27 cellular contexts compared by ENCODE assay signal in the genomic region with DNA sequence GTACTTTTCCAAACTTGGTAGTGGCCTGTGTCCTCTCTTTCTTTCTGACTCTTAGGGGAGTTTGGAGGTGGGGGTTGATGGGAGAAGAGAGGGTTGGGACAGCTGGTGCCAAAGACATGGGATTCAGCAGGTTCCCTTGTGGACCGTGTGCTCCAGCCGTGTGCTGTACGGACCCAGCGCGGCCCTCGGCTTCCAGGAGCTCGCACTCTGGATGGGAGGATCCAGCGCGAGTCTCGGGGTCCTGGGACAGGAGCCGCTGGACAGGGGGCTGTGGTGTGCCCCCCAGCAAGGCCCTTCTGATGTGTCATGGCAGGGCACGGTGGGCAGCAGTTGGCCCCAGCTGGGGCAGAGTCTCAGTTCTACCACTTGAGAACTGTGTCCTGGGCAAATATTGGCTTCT. TPM values are rescaled to one million over a fixed set of nuclear protein-coding genes. Genes with fewer than 3 reads are reported as not detected.
"Had no signal": no experiment of that assay in that cellular context is flagged by ENCODE, and none has a peak within 500 bp of the region (broad histone marks: within the 10 kb centered on the region; RNA-seq: fewer than 3 reads in every experiment).

No MANE protein-coding gene starts in this region.

- H3K36me3 ChIP-seq: cardiac muscle cell, colonic mucosa, neutrophil, thoracic aorta, vagina had no signal

- H3K9me3 ChIP-seq: colonic mucosa, heart left ventricle, lower lobe of right lung, neutrophil, thoracic aorta, upper lobe of left lung, vagina had no signal

- H2AFZ ChIP-seq: parathyroid adenoma had no signal

- H3K27me3 Mint-ChIP-seq: activated naive CD8-positive, alpha-beta T cell; brain had no signal

- H3K9me3 Mint-ChIP-seq: brain; natural killer cell treated with Interleukin-12 subunit alpha and Interleukin-12 subunit beta and Interleukin-15 and Interleukin-18, amount 100 ng/mL, for 72 hours; stimulated activated naive CD8-positive, alpha-beta T cell treated with anti-CD3 and anti-CD28 coated beads, Interleukin-15, Interleukin-2, amounts not matched to agents 100 ng/mL and 50 ng/mL, for 24 hours had no signal

- DNase-seq: activated CD4-positive, alpha-beta T cell treated with anti-CD3 and anti-CD28 coated beads for 4 hours; activated CD4-positive, alpha-beta T cell treated with anti-CD3 and anti-CD28 coated beads, Interleukin-2, amount 50 U/mL, for 4 hours; activated effector memory CD4-positive, alpha-beta T cell treated with Interleukin-2 at 50 U/mL for 16 hours; activated naive CD4-positive, alpha-beta T cell treated with Interleukin-2 at 50 U/mL for 16 hours; cerebellar nuclear complex; colonic mucosa; effector CD8-positive, alpha-beta T cell; foreskin fibroblast; lower lobe of right lung; mesenchymal stem cell; stimulated activated CD4-positive, alpha-beta T cell treated with anti-CD3 and anti-CD28 coated beads, Interleukin-12 subunit alpha, Interleukin-12 subunit beta, amount 100 ng/mL, for 4 hours; stimulated activated CD4-positive, alpha-beta T cell treated with anti-CD3 and anti-CD28 coated beads, Interleukin-4, amount 100 ng/mL, for 1 hour; upper lobe of left lung had no signal

- H3K27ac ChIP-seq: colonic mucosa, lower lobe of right lung, neutrophil, parathyroid adenoma, thoracic aorta, vagina, VCaP had no signal

- H3K4me3 ChIP-seq: cardiac muscle cell, colonic mucosa, heart left ventricle, lower lobe of right lung, skin epidermis, thoracic aorta, upper lobe of left lung, vagina had no signal

- H3K4me1 ChIP-seq: colonic mucosa, parathyroid adenoma, vagina had no signal

- ATAC-seq: esophagus mucosa; lower lobe of right lung; natural killer cell treated with Interleukin-12 subunit alpha and Interleukin-12 subunit beta and Interleukin-15 and Interleukin-18, amount 100 ng/mL, for 72 hours had no signal

- H3K36me3 Mint-ChIP-seq: activated naive CD8-positive, alpha-beta T cell; brain; natural killer cell treated with Interleukin-12 subunit alpha and Interleukin-12 subunit beta and Interleukin-15 and Interleukin-18, amount 100 ng/mL, for 72 hours had no signal

- H3K4me3 Mint-ChIP-seq: activated naive CD8-positive, alpha-beta T cell; brain; natural killer cell treated with Interleukin-12 subunit alpha and Interleukin-12 subunit beta and Interleukin-15 and Interleukin-18, amount 100 ng/mL, for 72 hours; stimulated activated naive CD8-positive, alpha-beta T cell treated with anti-CD3 and anti-CD28 coated beads, Interleukin-15, Interleukin-2, amounts not matched to agents 100 ng/mL and 50 ng/mL, for 24 hours had no signal

- H3K27me3 ChIP-seq: cardiac muscle cell, colonic mucosa, heart left ventricle, neutrophil, upper lobe of left lung, vagina had no signal

- H3K9ac ChIP-seq: parathyroid adenoma had no signal

- H3K27ac Mint-ChIP-seq: natural killer cell treated with Interleukin-12 subunit alpha and Interleukin-12 subunit beta and Interleukin-15 and Interleukin-18, amount 100 ng/mL, for 72 hours; stimulated activated naive CD8-positive, alpha-beta T cell treated with anti-CD3 and anti-CD28 coated beads, Interleukin-15, Interleukin-2, amounts not matched to agents 100 ng/mL and 50 ng/mL, for 24 hours had no signal

RNA-seq across cellular contexts. Expression of a gene that starts 45.0 kb away (rescaled TPM):
- total RNA-seq: T-helper 1 cell treated with Interleukin-12 subunit alpha and Interleukin-12 subunit beta and Interleukin-4 antibody, amounts not matched to agents 30 ng/mL and 1 ng/mL, for 36 hours had no signal
